In the genomic region with DNA sequence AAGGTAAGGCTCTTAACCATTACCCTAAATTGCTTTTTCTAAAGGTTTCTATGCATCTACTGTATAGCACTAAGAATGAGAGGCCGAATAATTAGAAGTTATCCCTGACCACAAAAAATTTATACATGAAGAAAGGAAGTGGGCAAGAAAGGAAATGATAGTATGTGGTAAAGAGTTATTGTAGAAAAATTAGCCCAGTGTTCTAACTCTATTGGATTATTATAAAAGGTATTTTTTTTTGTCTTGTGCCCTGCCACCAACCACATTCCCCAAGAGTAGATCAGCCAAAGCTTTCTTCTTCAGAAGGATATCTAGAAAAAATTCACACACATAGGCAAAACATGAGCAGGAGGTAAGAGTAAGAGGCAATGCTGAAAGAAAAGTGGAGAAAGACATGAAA, we compare ENCODE assay signal across 19 cellular contexts. TPM values are rescaled to one million over a fixed set of nuclear protein-coding genes. Genes with fewer than 3 reads are reported as not detected.
"Had no signal": no experiment of that assay in that cellular context is flagged by ENCODE, and none has a peak within 500 bp of the region (broad histone marks: within the 10 kb centered on the region; RNA-seq: fewer than 3 reads in every experiment).

No MANE protein-coding gene starts in this region.

- H3K27me3 ChIP-seq: ascending aorta, esophagus muscularis mucosa, transverse colon had no signal

- H3K4me3 ChIP-seq: ascending aorta, esophagus muscularis mucosa, psoas muscle, transverse colon had no signal

- DNase-seq: activated CD4-positive, alpha-beta T cell treated with anti-CD3 and anti-CD28 coated beads, Interleukin-2, amount 50 U/mL, for 4 hours; activated effector memory CD4-positive, alpha-beta T cell treated with anti-CD3 and anti-CD28 coated beads, Interleukin-2, amount 50 U/mL, for 16 hours; activated naive CD4-positive, alpha-beta T cell treated with anti-CD3 and anti-CD28 coated beads, Interleukin-2, amount 50 U/mL, for 16 hours; activated T-cell treated with anti-CD3 and anti-CD28 coated beads, Interleukin-2, amount 50 U/mL, for 72 hours; effector CD8-positive, alpha-beta T cell; immature natural killer cell; left ventricle myocardium superior; psoas muscle; right cardiac atrium; small intestine; stimulated activated CD4-positive, alpha-beta T cell treated with anti-CD3 and anti-CD28 coated beads, Interleukin-15, amount 100 ng/mL, for 24 hours; stimulated activated CD4-positive, alpha-beta T cell treated with anti-CD3 and anti-CD28 coated beads, Interleukin-2, amount 100 ng/mL, for 48 hours; T1000; transverse colon; WERI-Rb-1 had no signal

- H3K9me3 ChIP-seq: ascending aorta, esophagus muscularis mucosa, psoas muscle, transverse colon had no signal

- ATAC-seq: activated T-cell treated with anti-CD3 and anti-CD28 coated beads, Interleukin-2, amount 50 U/mL, for 72 hours; left ventricle myocardium superior; psoas muscle; right cardiac atrium had no signal

- H3K36me3 ChIP-seq: ascending aorta, esophagus muscularis mucosa, transverse colon, WERI-Rb-1 had no signal

- H3K4me1 ChIP-seq: ascending aorta, esophagus muscularis mucosa, psoas muscle, transverse colon had no signal

- H3K27ac ChIP-seq: ascending aorta, esophagus muscularis mucosa, psoas muscle, transverse colon, WERI-Rb-1 had no signal

RNA-seq across cellular contexts. Expression of a gene that starts 45.4 kb away (rescaled TPM):
- total RNA-seq: activated CD8-positive, alpha-beta memory T cell treated with anti-CD3 and anti-CD28 coated beads for 36 hours; activated T-cell treated with anti-CD3 and anti-CD28 coated beads, Interleukin-2, amount 50 U/mL, for 72 hours; left ventricle myocardium superior; mononuclear cell; right cardiac atrium had no signal
- polyA plus RNA-seq: immature natural killer cell had no signal
